21 cellular contexts compared by ENCODE assay signal in the genomic region with DNA sequence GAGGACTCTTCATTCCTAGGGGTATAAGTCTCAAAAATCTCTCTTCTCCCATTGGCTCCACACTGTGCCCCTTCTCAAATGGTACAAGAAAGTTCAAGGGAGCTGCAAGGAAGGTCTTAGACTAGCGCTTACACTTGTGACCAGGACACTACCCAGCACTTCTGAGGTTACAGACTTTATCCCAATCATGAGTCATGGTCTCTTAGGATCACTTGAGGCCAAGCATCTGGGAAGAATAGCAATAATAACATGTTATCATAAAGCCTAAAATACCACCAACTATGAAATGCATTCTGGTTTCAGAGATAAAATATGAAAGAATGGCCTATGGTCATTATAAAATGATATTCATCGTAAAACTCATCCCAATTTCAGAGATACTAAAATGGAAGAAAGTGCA.
"Had no signal": no experiment of that assay in that cellular context is flagged by ENCODE, and none has a peak within 500 bp of the region (broad histone marks: within the 10 kb centered on the region; RNA-seq: fewer than 3 reads in every experiment).

No MANE protein-coding gene starts in this region.

- ATAC-seq: activated CD4-positive, alpha-beta T cell treated with anti-CD3 and anti-CD28 coated beads for 36 hours; body of pancreas; esophagus mucosa; natural killer cell treated with Interleukin-12 subunit alpha and Interleukin-12 subunit beta and Interleukin-15 and Interleukin-18, amount 100 ng/mL, for 72 hours had no signal

- H3K27ac Mint-ChIP-seq: activated B cell treated with CpG ODN at 0.5 μM for 24 hours; activated CD4-positive, alpha-beta T cell treated with anti-CD3 and anti-CD28 coated beads for 36 hours; activated naive CD4-positive, alpha-beta T cell treated with anti-CD3 and anti-CD28 coated beads for 36 hours; activated naive CD8-positive, alpha-beta T cell treated with anti-CD3 and anti-CD28 coated beads, Interleukin-2, amount 10 ng/mL, durations not matched to agents 7 days and 5 days; natural killer cell treated with Interleukin-12 subunit alpha and Interleukin-12 subunit beta and Interleukin-15 and Interleukin-18, amount 100 ng/mL, for 72 hours; stimulated activated naive CD8-positive, alpha-beta T cell treated with anti-CD3 and anti-CD28 coated beads, Interleukin-15, Interleukin-2, amounts not matched to agents 100 ng/mL and 50 ng/mL, for 24 hours; T-helper 1 cell treated with Interleukin-12 subunit alpha and Interleukin-12 subunit beta and Interleukin-4 antibody, amounts not matched to agents 30 μg/mL and 1 μg/mL, for 36 hours had no signal

- H3K4me1 Mint-ChIP-seq: activated CD4-positive, alpha-beta T cell treated with anti-CD3 and anti-CD28 coated beads for 36 hours had no signal

- H3K36me3 Mint-ChIP-seq: activated naive CD8-positive, alpha-beta T cell treated with anti-CD3 and anti-CD28 coated beads, Interleukin-2, amount 10 ng/mL, durations not matched to agents 7 days and 5 days; natural killer cell treated with Interleukin-12 subunit alpha and Interleukin-12 subunit beta and Interleukin-15 and Interleukin-18, amount 100 ng/mL, for 72 hours had no signal

- H3K4me3 ChIP-seq: body of pancreas, ovary, prostate gland, tibial artery had no signal

- DNase-seq: activated B cell treated with CpG ODN at 0.5 μM for 24 hours; activated CD4-positive, alpha-beta T cell treated with anti-CD3 and anti-CD28 coated beads for 36 hours; activated CD4-positive, alpha-beta T cell treated with anti-CD3 and anti-CD28 coated beads, Interleukin-2, amount 50 U/mL, for 48 hours; activated effector memory CD4-positive, alpha-beta T cell treated with Interleukin-2 at 50 U/mL for 16 hours; activated naive CD4-positive, alpha-beta T cell treated with anti-CD3 and anti-CD28 coated beads for 36 hours; activated naive CD8-positive, alpha-beta T cell treated with anti-CD3 and anti-CD28 coated beads, Interleukin-2, amount 10 ng/mL, durations not matched to agents 7 days and 5 days; activated T-cell treated with anti-CD3 and anti-CD28 coated beads, Interleukin-2, amount 50 U/mL, for 48 hours; body of pancreas; central memory CD4-positive, alpha-beta T cell; dermis blood vessel endothelial cell; effector memory CD4-positive, alpha-beta T cell; midbrain; ovary; stimulated activated CD4-positive, alpha-beta T cell treated with anti-CD3 and anti-CD28 coated beads, Interleukin-1b, Interleukin-23, amount 100 ng/mL, for 48 hours; T1000; tibial artery had no signal

- H3K9me3 Mint-ChIP-seq: activated B cell treated with CpG ODN at 0.5 μM for 24 hours; activated naive CD4-positive, alpha-beta T cell treated with anti-CD3 and anti-CD28 coated beads for 36 hours; activated naive CD8-positive, alpha-beta T cell treated with anti-CD3 and anti-CD28 coated beads, Interleukin-2, amount 10 ng/mL, durations not matched to agents 7 days and 5 days; natural killer cell treated with Interleukin-12 subunit alpha and Interleukin-12 subunit beta and Interleukin-15 and Interleukin-18, amount 100 ng/mL, for 72 hours; stimulated activated naive CD8-positive, alpha-beta T cell treated with anti-CD3 and anti-CD28 coated beads, Interleukin-15, Interleukin-2, amounts not matched to agents 100 ng/mL and 50 ng/mL, for 24 hours; T-helper 1 cell treated with Interleukin-12 subunit alpha and Interleukin-12 subunit beta and Interleukin-4 antibody, amounts not matched to agents 30 μg/mL and 1 μg/mL, for 36 hours had no signal

- H3K4me3 Mint-ChIP-seq: activated B cell treated with CpG ODN at 0.5 μM for 24 hours; activated CD4-positive, alpha-beta T cell treated with anti-CD3 and anti-CD28 coated beads for 36 hours; activated naive CD4-positive, alpha-beta T cell treated with anti-CD3 and anti-CD28 coated beads for 36 hours; activated naive CD8-positive, alpha-beta T cell treated with anti-CD3 and anti-CD28 coated beads, Interleukin-2, amount 10 ng/mL, durations not matched to agents 7 days and 5 days; natural killer cell treated with Interleukin-12 subunit alpha and Interleukin-12 subunit beta and Interleukin-15 and Interleukin-18, amount 100 ng/mL, for 72 hours; stimulated activated naive CD8-positive, alpha-beta T cell treated with anti-CD3 and anti-CD28 coated beads, Interleukin-15, Interleukin-2, amounts not matched to agents 100 ng/mL and 50 ng/mL, for 24 hours; T-helper 1 cell treated with Interleukin-12 subunit alpha and Interleukin-12 subunit beta and Interleukin-4 antibody, amounts not matched to agents 30 μg/mL and 1 μg/mL, for 36 hours had no signal
